ENCODE assay signal across 17 cellular contexts in genomic region chr4:179164642-179165338, GRCh38.
DNase-seq lines count a peak whose midpoint lies in the region; ATAC-seq and TF ChIP-seq lines count a peak whose summit lies in the region.
"Had no signal": no experiment of that assay in that cellular context is flagged by ENCODE, and none has a peak within 500 bp of the region (broad histone marks: within the 10 kb centered on the region; RNA-seq: fewer than 3 reads in every experiment).

No MANE protein-coding gene starts in this region.

- H3K9me3 ChIP-seq in HUES48 (ENCODE audit: control insufficient read depth, insufficient read depth, low read length), result no peaks in the 10 kb centered on the region
- H3K9me3 ChIP-seq in vagina, result no peaks in the 10 kb centered on the region
- H3K9me3 ChIP-seq in right cardiac atrium (ENCODE audit: control insufficient read depth, low read length), result no peaks in the 10 kb centered on the region
- H3K9me3 ChIP-seq: Caco-2 had no signal

- DNase-seq in DMS153 (lab: John Stamatoyannopoulos, UW) (peak; percentile 93), retina (peak; percentile 23), vagina (ENCODE audit: extremely low spot score in 2 of 2) (no peak), right cardiac atrium (no peak)
- DNase-seq in central memory CD8-positive, alpha-beta T cell (ENCODE audit: low spot score in 2 of 2), result no peak
- no peak for DNase-seq in activated CD8-positive, alpha-beta memory T cell treated with anti-CD3 and anti-CD28 coated beads, Interleukin-2, amount 50 U/mL, for 4 hours
- DNase-seq: Caco-2, DMS79 treated with DMSO at 0.1 percent for 48 hours, GF-D8, NCI-H1105 treated with DMSO at 0.1 percent for 48 hours, NCI-H187, NCI-H69 had no signal

- H3K4me3 ChIP-seq in HUES48 (ENCODE audit: low read depth, low read length) (peak overlapping the region; percentile 60), vagina (no peak overlapping the region), right cardiac atrium (ENCODE audit: low read length) (no peak overlapping the region)

- H3K27ac ChIP-seq in HUES48 (ENCODE audit: low read depth, low read length) (peak overlapping the region; percentile 84), vagina (no peak overlapping the region), right cardiac atrium (ENCODE audit: low read length) (no peak overlapping the region)
- H3K27ac ChIP-seq: C4-2B, KMS-11 had no signal

- intact Hi-C loops in vagina (cut with DNase I), result no loop called here
- intact Hi-C loops in right cardiac atrium (cut with DNase I), result no loop called here

- H3K9ac ChIP-seq in HUES48 (ENCODE audit: low read depth, low read length), result no peak overlapping the region
- H3K9ac ChIP-seq: KMS-11 had no signal

- H3K27ac Mint-ChIP-seq in central memory CD8-positive, alpha-beta T cell (ENCODE audit: low read depth), result no peak overlapping the region

- H3K27me3 ChIP-seq in HUES48 (ENCODE audit: control insufficient read depth, insufficient read depth, low read length), result no peaks in the 10 kb centered on the region
- H3K27me3 ChIP-seq in vagina, result no peaks in the 10 kb centered on the region
- no peaks in the 10 kb centered on the region for H3K27me3 ChIP-seq in right cardiac atrium (ENCODE audit: control insufficient read depth, insufficient read depth)

- H3K36me3 Mint-ChIP-seq in central memory CD8-positive, alpha-beta T cell (ENCODE audit: insufficient read depth), result no peaks in the 10 kb centered on the region

- no peak overlapping the region for H3K4me3 Mint-ChIP-seq in central memory CD8-positive, alpha-beta T cell

- H3K4me1 Mint-ChIP-seq in central memory CD8-positive, alpha-beta T cell, result no peaks in the 10 kb centered on the region

- peaks cover 35% of the 10 kb centered on the region for H3K9me3 Mint-ChIP-seq in central memory CD8-positive, alpha-beta T cell

- H3K36me3 ChIP-seq in HUES48 (ENCODE audit: control insufficient read depth, insufficient read depth, low read length), result peaks cover 12% of the 10 kb centered on the region
- H3K36me3 ChIP-seq in vagina, result no peaks in the 10 kb centered on the region

- no peak for TF ChIP-seq POLR2A in vagina (IDR thresholded peaks at IDR 0.05)

- peak; percentile 19 for ATAC-seq in central memory CD8-positive, alpha-beta T cell (replicated peaks; ENCODE audit: extremely low read depth, poor library complexity, severe bottlenecking)
- no peak for ATAC-seq in right cardiac atrium
- ATAC-seq: HepG2, SK-N-SH treated with all-trans-retinoic acid at 6 μM for 48 hours had no signal

- no peak for TF ChIP-seq CTCF in vagina (IDR thresholded peaks at IDR 0.05)

- H3K27me3 Mint-ChIP-seq in central memory CD8-positive, alpha-beta T cell, result no peaks in the 10 kb centered on the region

- WGBS in right cardiac atrium, result 83% methylated on average over 5 of the region's 5 CpGs

- H3K4me1 ChIP-seq in HUES48 (ENCODE audit: control insufficient read depth, insufficient read depth, low read length) (peaks cover 27% of the 10 kb centered on the region), vagina (no peaks in the 10 kb centered on the region), right cardiac atrium (ENCODE audit: control insufficient read depth, insufficient read depth, low read length) (no peaks in the 10 kb centered on the region)
- H3K4me1 ChIP-seq: Caco-2 had no signal

Comparison
In these comparisons a context has a peak if more than half of its experiments do, and no peak if none do; other contexts are left out.
1. DNase-seq: peak in DMS153 (single experiment) and retina (single experiment); none in central memory CD8-positive, alpha-beta T cell (0 of 2), activated CD8-positive, alpha-beta memory T cell treated with anti-CD3 and anti-CD28 coated beads, Interleukin-2, amount 50 U/mL, for 4 hours (single experiment), vagina (0 of 2) and right cardiac atrium (0 of 3).